In genomic region chr7:100874577-100875355, GRCh38 we compare ENCODE assay signal across 1 cellular context.
TF ChIP-seq lines count a peak whose summit lies in the region.

TSS of gene SRRT (plus strand) at chr7:100875103. CDS start at chr7:100875591, 488 bp downstream.

TF ChIP-seq in K562, 482 proteins besides CTCF, POLR2A, EP300 and RAD21 (continued from another document and continues in another):
- no peak for TF ChIP-seq ZNF518B (CRISPR knock-in tag; IDR thresholded peaks at IDR 0.05)
- no peak for TF ChIP-seq RFX7 (CRISPR knock-in tag; IDR thresholded peaks at IDR 0.05)
- TF ChIP-seq E2F6 (IDR thresholded peaks at IDR 0.05; ENCODE audit: borderline replicate concordance in 1 of 2, extremely low read depth in 1 of 2, insufficient read depth in 1 of 2, insufficient read length in 1 of 2, low read depth in 1 of 2, low read length in 1 of 2, poor library complexity in 1 of 2, severe bottlenecking in 1 of 2), result peak; percentile 88 to 94
- peak; percentile 70 for TF ChIP-seq NCOA1 (IDR thresholded peaks at IDR 0.05; ENCODE audit: low read depth)
- peak in 1 of 2 experiments; percentile 92; a peak in 2 of 4 replicates for TF ChIP-seq ZNF639 (CRISPR knock-in tag; conservative IDR thresholded peaks at IDR 0.05 in 1 of 2, IDR thresholded peaks at IDR 0.05 in 1 of 2)
- 0 out of 2 replicates have a peak, but pooled peaks have one; percentile 7 for TF ChIP-seq JUN (IDR thresholded peaks at IDR 0.05; ENCODE audit: borderline replicate concordance, low read depth, low read length)
- TF ChIP-seq JUN (CRISPR knock-in tag; IDR thresholded peaks at IDR 0.05; ENCODE audit: borderline replicate concordance), result peak; percentile 80; the same call in 1 of the 2 replicates
- TF ChIP-seq EHMT2 (IDR thresholded peaks at IDR 0.05), result 0 out of 2 replicates have a peak, but pooled peaks have one; percentile 24
- TF ChIP-seq DIDO1 (tag; IDR thresholded peaks at IDR 0.05; ENCODE audit: low read depth), result peak; percentile 69; the same call in 1 of the 2 replicates
- TF ChIP-seq NEUROD1 (IDR thresholded peaks at IDR 0.05; ENCODE audit: borderline replicate concordance, low read depth, low read length, partially characterized antibody), result peak; percentile 84
- no peak for TF ChIP-seq ZC3H8 (IDR thresholded peaks at IDR 0.05)
- TF ChIP-seq PHB (CRISPR knock-in tag; IDR thresholded peaks at IDR 0.05), result peak; percentile 51; the same call in 1 of the 2 replicates
- TF ChIP-seq PHF21A (IDR thresholded peaks at IDR 0.05; ENCODE audit: borderline replicate concordance, low read depth), result no peak; the same call in 1 of the 2 replicates
- peak; percentile 87 for TF ChIP-seq ZBTB17 (CRISPR knock-in tag; IDR thresholded peaks at IDR 0.05)
- peak; percentile 95 for TF ChIP-seq SP1 (CRISPR knock-in tag; IDR thresholded peaks at IDR 0.05)
- peak; percentile 69; the same call in 1 of the 2 replicates for TF ChIP-seq MAX (CRISPR knock-in tag; IDR thresholded peaks at IDR 0.05)
- peak; percentile 12; the same call in 1 of the 2 replicates for TF ChIP-seq HEY1 (CRISPR knock-in tag; IDR thresholded peaks at IDR 0.05; ENCODE audit: borderline replicate concordance)
- TF ChIP-seq FUS (optimal IDR thresholded peaks at IDR 0.05; ENCODE audit: low read depth, low read length), result no peak
- TF ChIP-seq SMAD2 (IDR thresholded peaks at IDR 0.05; ENCODE audit: low read depth, low read length), result no peak
- no peak for TF ChIP-seq IRF9 (tag; IDR thresholded peaks at IDR 0.05)
- TF ChIP-seq FOXJ3 (CRISPR knock-in tag; IDR thresholded peaks at IDR 0.05), result no peak
- TF ChIP-seq ZBED1 (IDR thresholded peaks at IDR 0.05), result no peak
- TF ChIP-seq RB1 (IDR thresholded peaks at IDR 0.05; ENCODE audit: low read depth), result peak; percentile 92
- TF ChIP-seq NR1H2 (CRISPR knock-in tag; IDR thresholded peaks at IDR 0.05), result peak; percentile 33; the same call in 1 of the 2 replicates
- peak; percentile 93; the same call in 1 of the 2 replicates for TF ChIP-seq MYC (IDR thresholded peaks at IDR 0.05; ENCODE audit: low read depth, low read length)
- TF ChIP-seq MYC (CRISPR knock-in tag; IDR thresholded peaks at IDR 0.05; ENCODE audit: borderline replicate concordance, low read depth), result peak; percentile 83; the same call in 1 of the 2 replicates
- TF ChIP-seq ZNF512 (tag; IDR thresholded peaks at IDR 0.05), result no peak
- peak in 1 of 3 experiments; percentile 79; a peak in 1 of 6 replicates for TF ChIP-seq ZBTB11 (CRISPR knock-in tag; IDR thresholded peaks at IDR 0.05)
- TF ChIP-seq TRIM24 (IDR thresholded peaks at IDR 0.05), result peak in 1 of 2 experiments; percentile 66; a peak in 1 of 4 replicates
- peak; percentile 76 for TF ChIP-seq ZNF143 (CRISPR knock-in tag; IDR thresholded peaks at IDR 0.05)
- TF ChIP-seq SMARCA5 (IDR thresholded peaks at IDR 0.05), result no peak
- peak; percentile 97 for TF ChIP-seq BRD4 (IDR thresholded peaks at IDR 0.05)
- peak; percentile 61; the same call in 1 of the 2 replicates for TF ChIP-seq MYNN (IDR thresholded peaks at IDR 0.05)
- TF ChIP-seq MYNN (CRISPR knock-in tag; IDR thresholded peaks at IDR 0.05), result no peak
- TF ChIP-seq VEZF1 (CRISPR knock-in tag; IDR thresholded peaks at IDR 0.05), result peak; percentile 69
- peak; percentile 42 for TF ChIP-seq GMEB1 (CRISPR knock-in tag; IDR thresholded peaks at IDR 0.05)
- TF ChIP-seq NONO (IDR thresholded peaks at IDR 0.05; ENCODE audit: low read depth in 2 of 2, low read length in 1 of 2), result peak in 1 of 2 experiments; percentile 56; a peak in 2 of 4 replicates
- TF ChIP-seq CTCFL (IDR thresholded peaks at IDR 0.05; ENCODE audit: borderline replicate concordance, insufficient read depth, low read depth, low read length, poor library complexity, severe bottlenecking), result peak; percentile 69
- no peak for TF ChIP-seq ZKSCAN8 (CRISPR knock-in tag; IDR thresholded peaks at IDR 0.05)
- no peak for TF ChIP-seq U2AF2 (optimal IDR thresholded peaks at IDR 0.05; ENCODE audit: low read depth, low read length)
- TF ChIP-seq THRA (IDR thresholded peaks at IDR 0.05), result no peak
